In genomic region chr1:113042336-113043143, GRCh38 we compare ENCODE assay signal across 8 cellular contexts. TPM values are rescaled to one million over a fixed set of nuclear protein-coding genes. Genes with fewer than 3 reads are reported as not detected.
A peak's percentile ranks its signal among the peaks of the same experiment; 100 is the strongest.
DNase-seq lines count a peak whose midpoint lies in the region; ATAC-seq and TF ChIP-seq lines count a peak whose summit lies in the region.

No MANE protein-coding gene starts in this region.

- WGBS in adrenal gland, 4 donors = 20 to 23% (median 21%) methylated on average over 11 of the region's 11 CpGs

- no peak overlapping the region for H3K4me3 ChIP-seq in adrenal gland
- H3K4me3 ChIP-seq in cardiac muscle cell = no peak overlapping the region

- TF ChIP-seq CTCF in adrenal gland (IDR thresholded peaks at IDR 0.05) = peak; percentile 37 to 81 (median 66)
- peak; percentile 59 for TF ChIP-seq CTCF in cardiac muscle cell (IDR thresholded peaks at IDR 0.05; ENCODE audit: low read depth, low read length)
- peak in 1 of 3 donors; percentile 20 for TF ChIP-seq CTCF in omental fat pad (IDR thresholded peaks at IDR 0.05)

- TF ChIP-seq POLR2A in adrenal gland (IDR thresholded peaks at IDR 0.05) = no peak

- H3K27ac ChIP-seq in adrenal gland (no peak overlapping the region), cardiac muscle cell (peak overlapping the region; percentile 87)

- no peaks in the 10 kb centered on the region for H3K9me3 ChIP-seq in adrenal gland (replicated peaks in 1 of 3)
- H3K9me3 ChIP-seq in cardiac muscle cell (ENCODE audit: low read depth) = no peaks in the 10 kb centered on the region

- H3K36me3 ChIP-seq in adrenal gland (replicated peaks in 1 of 2) (no peaks in the 10 kb centered on the region), cardiac muscle cell (no peaks in the 10 kb centered on the region)

- peak; percentile 81 for DNase-seq in A172 (ENCODE audit: low spot score)
- peak; percentile 77 for DNase-seq in GM04503 (ENCODE audit: low read depth)
- peak; percentile 67 for DNase-seq in NCI-H69 (lab: John Stamatoyannopoulos, UW)
- peak; percentile 67 to 87 (median 71) for DNase-seq in adrenal gland
- DNase-seq in cardiac muscle cell (ENCODE audit: low read depth in 1 of 2, low spot score in 1 of 2) = peak; percentile 78 to 90
- peak; percentile 49 for DNase-seq in omental fat pad (ENCODE audit: low spot score)

- intact Hi-C loops in adrenal gland (cut with DNase I) = loop anchor here (2.0 to 10.0 kb wide), 5 partner anchors 164 to 328 kb away; partner anchors contain the start of gene PPM1J (in 1 of the 2)

- no peaks in the 10 kb centered on the region for H3K27me3 ChIP-seq in adrenal gland
- no peaks in the 10 kb centered on the region for H3K27me3 ChIP-seq in cardiac muscle cell

- peaks cover 7 to 8% of the 10 kb centered on the region in 2 donors for H3K4me1 ChIP-seq in adrenal gland (replicated peaks in 1 of 2)
- H3K4me1 ChIP-seq in cardiac muscle cell (ENCODE audit: low read depth) = peaks cover 31% of the 10 kb centered on the region

- ATAC-seq in HG02981 (IDR thresholded peaks at IDR 0.05; ENCODE audit: unreplicated experiment) (peak; percentile 66), omental fat pad (ENCODE audit: low FRiP score) (peak; percentile 94), HG02970 (IDR thresholded peaks at IDR 0.05; ENCODE audit: low FRiP score, unreplicated experiment) (no peak)

RNA-seq across cellular contexts. Expression of gene LRIG2, which starts 30.5 kb away (rescaled TPM):
- total RNA-seq in A172 (2014; rRNA removed; shearing (Covaris generic)) = 5.1 and 6.3 TPM in 2 replicates
- total RNA-seq in adrenal gland (100 to 1,000 TPM in 1 of 8 donors, 10 to 100 TPM in 4, 1 to 10 TPM in 3; 7.3 to 117 (median 11.5) TPM), cardiac muscle cell (8.8 and 15.5 TPM in 2 replicates), omental fat pad (10 to 100 TPM; 11.9 to 24.6 (median 16.1) TPM)
- polyA plus RNA-seq in adrenal gland (1 to 10 TPM; 3.5 to 4.9 (median 4.8) TPM), cardiac muscle cell (7.2 and 11.5 TPM in 2 replicates)
